In the genomic region with DNA sequence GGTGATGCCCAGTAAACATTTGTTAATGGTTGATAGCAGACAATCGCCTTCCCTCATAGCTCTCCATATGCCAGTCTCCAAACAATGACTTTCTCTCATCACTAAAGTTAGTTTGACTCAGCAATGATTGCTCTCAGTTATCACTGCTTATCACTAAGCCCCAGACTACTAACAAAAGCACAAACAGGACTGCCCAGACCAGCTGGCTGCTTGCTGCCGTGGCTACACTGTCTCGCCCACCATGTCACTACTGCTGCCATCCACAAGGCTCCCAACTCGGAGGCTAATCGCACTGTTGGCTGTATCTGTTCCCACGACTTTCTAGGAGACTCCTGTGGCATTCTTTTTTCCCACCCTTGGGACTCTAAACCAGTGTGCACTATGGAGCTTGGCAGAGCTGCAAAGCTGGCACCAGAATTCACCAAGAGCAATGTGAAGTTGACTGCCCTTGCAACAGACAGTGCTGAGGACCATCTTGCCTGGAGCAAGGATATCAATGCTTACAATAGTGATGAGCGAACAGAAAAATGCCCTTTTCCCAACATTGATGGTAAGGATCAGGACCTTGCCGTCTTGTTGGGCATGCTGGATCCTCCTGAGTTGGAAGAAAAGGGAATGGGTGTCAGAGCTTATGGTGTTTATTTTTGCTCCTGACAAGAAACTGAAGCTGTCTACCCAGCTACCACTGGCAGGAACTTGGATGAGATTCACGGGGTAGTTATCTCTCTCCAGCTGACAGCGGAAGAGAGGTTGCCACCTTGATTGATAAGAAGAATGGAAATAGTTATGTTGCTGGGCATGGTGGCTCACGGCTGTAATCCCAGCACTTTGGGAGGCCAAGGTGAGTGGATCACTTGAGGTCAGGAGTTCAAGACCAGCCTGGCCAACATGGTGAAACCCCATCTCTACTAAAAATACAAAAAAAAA, we compare ENCODE assay signal across 1 cellular context.
TF ChIP-seq lines count a peak whose summit lies in the region.

No MANE protein-coding gene starts in this region.

TF ChIP-seq in K562, 482 proteins besides CTCF, POLR2A, EP300 and RAD21 (continued from another document and continues in another):
- TF ChIP-seq, protein P1, sequence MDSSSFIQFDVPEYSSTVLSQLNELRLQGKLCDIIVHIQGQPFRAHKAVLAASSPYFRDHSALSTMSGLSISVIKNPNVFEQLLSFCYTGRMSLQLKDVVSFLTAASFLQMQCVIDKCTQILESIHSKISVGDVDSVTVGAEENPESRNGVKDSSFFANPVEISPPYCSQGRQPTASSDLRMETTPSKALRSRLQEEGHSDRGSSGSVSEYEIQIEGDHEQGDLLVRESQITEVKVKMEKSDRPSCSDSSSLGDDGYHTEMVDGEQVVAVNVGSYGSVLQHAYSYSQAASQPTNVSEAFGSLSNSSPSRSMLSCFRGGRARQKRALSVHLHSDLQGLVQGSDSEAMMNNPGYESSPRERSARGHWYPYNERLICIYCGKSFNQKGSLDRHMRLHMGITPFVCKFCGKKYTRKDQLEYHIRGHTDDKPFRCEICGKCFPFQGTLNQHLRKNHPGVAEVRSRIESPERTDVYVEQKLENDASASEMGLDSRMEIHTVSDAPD (CRISPR knock-in tag; IDR thresholded peaks at IDR 0.05), result no peak
- TF ChIP-seq MTA2 (IDR thresholded peaks at IDR 0.05; ENCODE audit: low read depth) (peak; percentile 55; the same call in 1 of the 2 replicates), ZNF140 (CRISPR knock-in tag; IDR thresholded peaks at IDR 0.05) (no peak), NRF1 (conservative IDR thresholded peaks at IDR 0.05 in 1 of 2, IDR thresholded peaks at IDR 0.05 in 1 of 2) (no peak), HDAC2 (IDR thresholded peaks at IDR 0.05) (peak; percentile 78), TBL1XR1 (IDR thresholded peaks at IDR 0.05; ENCODE audit: low read length in 2 of 2) (no peak), SOX6 (IDR thresholded peaks at IDR 0.05) (peak; percentile 92), SMARCA5 (IDR thresholded peaks at IDR 0.05) (no peak), CREM (IDR thresholded peaks at IDR 0.05; ENCODE audit: low read depth) (peak; percentile 48; the same call in 1 of the 2 replicates), MAFG (tag; conservative IDR thresholded peaks at IDR 0.05) (peak; percentile 40), ZNF253 (CRISPR knock-in tag; conservative IDR thresholded peaks at IDR 0.05) (no peak), XRCC3 (IDR thresholded peaks at IDR 0.05) (no peak), HMG20A (CRISPR knock-in tag; conservative IDR thresholded peaks at IDR 0.05) (no peak), CREB1 (IDR thresholded peaks at IDR 0.05) (0 out of 2 replicates have a peak, but pooled peaks have one; percentile 1), CREB1 (CRISPR knock-in tag; IDR thresholded peaks at IDR 0.05) (no peak), RFX7 (CRISPR knock-in tag; IDR thresholded peaks at IDR 0.05) (no peak), ZBED1 (IDR thresholded peaks at IDR 0.05) (no peak), CBFA2T2 (conservative IDR thresholded peaks at IDR 0.05) (peak; percentile 90), KLF10 (CRISPR knock-in tag; IDR thresholded peaks at IDR 0.05) (no peak), MAFF (IDR thresholded peaks at IDR 0.05; ENCODE audit: low read length) (peak; percentile 27; the same call in 1 of the 2 replicates), MEIS2 (IDR thresholded peaks at IDR 0.05; ENCODE audit: partially characterized antibody) (peak; percentile 47), NR2C2 (CRISPR knock-in tag; IDR thresholded peaks at IDR 0.05) (no peak), NR2C2 (tag; IDR thresholded peaks at IDR 0.05) (no peak), CSDE1 (IDR thresholded peaks at IDR 0.05) (no peak), RCOR1 (IDR thresholded peaks at IDR 0.05; ENCODE audit: borderline replicate concordance in 1 of 2, low read depth in 2 of 2, low read length in 2 of 2) (peak; percentile 94 to 96), ARID1B (IDR thresholded peaks at IDR 0.05) (peak; percentile 89), HDAC1 (IDR thresholded peaks at IDR 0.05) (peak in 1 of 2 experiments; percentile 83; a peak in 2 of 4 replicates), ARHGAP35 (IDR thresholded peaks at IDR 0.05; ENCODE audit: partially characterized antibody) (no peak), SMARCC2 (IDR thresholded peaks at IDR 0.05; ENCODE audit: low read depth) (no peak), C11orf30 (IDR thresholded peaks at IDR 0.05; ENCODE audit: low read depth) (0 out of 2 replicates have a peak, but pooled peaks have one; percentile 22), NCOR1 (IDR thresholded peaks at IDR 0.05) (peak; percentile 81), PURB (CRISPR knock-in tag; IDR thresholded peaks at IDR 0.05; ENCODE audit: low read depth) (no peak)
- TF ChIP-seq, protein P2, sequence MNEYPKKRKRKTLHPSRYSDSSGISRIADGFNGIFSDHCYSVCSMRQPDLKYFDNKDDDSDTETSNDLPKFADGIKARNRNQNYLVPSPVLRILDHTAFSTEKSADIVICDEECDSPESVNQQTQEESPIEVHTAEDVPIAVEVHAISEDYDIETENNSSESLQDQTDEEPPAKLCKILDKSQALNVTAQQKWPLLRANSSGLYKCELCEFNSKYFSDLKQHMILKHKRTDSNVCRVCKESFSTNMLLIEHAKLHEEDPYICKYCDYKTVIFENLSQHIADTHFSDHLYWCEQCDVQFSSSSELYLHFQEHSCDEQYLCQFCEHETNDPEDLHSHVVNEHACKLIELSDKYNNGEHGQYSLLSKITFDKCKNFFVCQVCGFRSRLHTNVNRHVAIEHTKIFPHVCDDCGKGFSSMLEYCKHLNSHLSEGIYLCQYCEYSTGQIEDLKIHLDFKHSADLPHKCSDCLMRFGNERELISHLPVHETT (CRISPR knock-in tag; conservative IDR thresholded peaks at IDR 0.05 in 1 of 2, IDR thresholded peaks at IDR 0.05 in 1 of 2), result 0 out of 4 replicates have a peak, but pooled peaks of 1 of the 2 experiments have one; percentile 36
- TF ChIP-seq, protein P3, sequence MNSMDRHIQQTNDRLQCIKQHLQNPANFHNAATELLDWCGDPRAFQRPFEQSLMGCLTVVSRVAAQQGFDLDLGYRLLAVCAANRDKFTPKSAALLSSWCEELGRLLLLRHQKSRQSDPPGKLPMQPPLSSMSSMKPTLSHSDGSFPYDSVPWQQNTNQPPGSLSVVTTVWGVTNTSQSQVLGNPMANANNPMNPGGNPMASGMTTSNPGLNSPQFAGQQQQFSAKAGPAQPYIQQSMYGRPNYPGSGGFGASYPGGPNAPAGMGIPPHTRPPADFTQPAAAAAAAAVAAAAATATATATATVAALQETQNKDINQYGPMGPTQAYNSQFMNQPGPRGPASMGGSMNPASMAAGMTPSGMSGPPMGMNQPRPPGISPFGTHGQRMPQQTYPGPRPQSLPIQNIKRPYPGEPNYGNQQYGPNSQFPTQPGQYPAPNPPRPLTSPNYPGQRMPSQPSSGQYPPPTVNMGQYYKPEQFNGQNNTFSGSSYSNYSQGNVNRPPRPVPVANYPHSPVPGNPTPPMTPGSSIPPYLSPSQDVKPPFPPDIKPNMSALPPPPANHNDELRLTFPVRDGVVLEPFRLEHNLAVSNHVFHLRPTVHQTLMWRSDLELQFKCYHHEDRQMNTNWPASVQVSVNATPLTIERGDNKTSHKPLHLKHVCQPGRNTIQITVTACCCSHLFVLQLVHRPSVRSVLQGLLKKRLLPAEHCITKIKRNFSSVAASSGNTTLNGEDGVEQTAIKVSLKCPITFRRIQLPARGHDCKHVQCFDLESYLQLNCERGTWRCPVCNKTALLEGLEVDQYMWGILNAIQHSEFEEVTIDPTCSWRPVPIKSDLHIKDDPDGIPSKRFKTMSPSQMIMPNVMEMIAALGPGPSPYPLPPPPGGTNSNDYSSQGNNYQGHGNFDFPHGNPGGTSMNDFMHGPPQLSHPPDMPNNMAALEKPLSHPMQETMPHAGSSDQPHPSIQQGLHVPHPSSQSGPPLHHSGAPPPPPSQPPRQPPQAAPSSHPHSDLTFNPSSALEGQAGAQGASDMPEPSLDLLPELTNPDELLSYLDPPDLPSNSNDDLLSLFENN (IDR thresholded peaks at IDR 0.05; ENCODE audit: low read depth in 2 of 2, low read length in 2 of 2), result no peak
- TF ChIP-seq, protein P4, sequence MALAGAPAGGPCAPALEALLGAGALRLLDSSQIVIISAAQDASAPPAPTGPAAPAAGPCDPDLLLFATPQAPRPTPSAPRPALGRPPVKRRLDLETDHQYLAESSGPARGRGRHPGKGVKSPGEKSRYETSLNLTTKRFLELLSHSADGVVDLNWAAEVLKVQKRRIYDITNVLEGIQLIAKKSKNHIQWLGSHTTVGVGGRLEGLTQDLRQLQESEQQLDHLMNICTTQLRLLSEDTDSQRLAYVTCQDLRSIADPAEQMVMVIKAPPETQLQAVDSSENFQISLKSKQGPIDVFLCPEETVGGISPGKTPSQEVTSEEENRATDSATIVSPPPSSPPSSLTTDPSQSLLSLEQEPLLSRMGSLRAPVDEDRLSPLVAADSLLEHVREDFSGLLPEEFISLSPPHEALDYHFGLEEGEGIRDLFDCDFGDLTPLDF (CRISPR knock-in tag; IDR thresholded peaks at IDR 0.05), result no peak
- TF ChIP-seq, protein P5, sequence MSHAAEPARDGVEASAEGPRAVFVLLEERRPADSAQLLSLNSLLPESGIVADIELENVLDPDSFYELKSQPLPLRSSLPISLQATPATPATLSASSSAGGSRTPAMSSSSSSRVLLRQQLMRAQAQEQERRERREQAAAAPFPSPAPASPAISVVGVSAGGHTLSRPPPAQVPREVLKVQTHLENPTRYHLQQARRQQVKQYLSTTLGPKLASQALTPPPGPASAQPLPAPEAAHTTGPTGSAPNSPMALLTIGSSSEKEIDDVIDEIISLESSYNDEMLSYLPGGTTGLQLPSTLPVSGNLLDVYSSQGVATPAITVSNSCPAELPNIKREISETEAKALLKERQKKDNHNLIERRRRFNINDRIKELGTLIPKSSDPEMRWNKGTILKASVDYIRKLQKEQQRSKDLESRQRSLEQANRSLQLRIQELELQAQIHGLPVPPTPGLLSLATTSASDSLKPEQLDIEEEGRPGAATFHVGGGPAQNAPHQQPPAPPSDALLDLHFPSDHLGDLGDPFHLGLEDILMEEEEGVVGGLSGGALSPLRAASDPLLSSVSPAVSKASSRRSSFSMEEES (CRISPR knock-in tag; IDR thresholded peaks at IDR 0.05), result no peak
- TF ChIP-seq, protein P6, sequence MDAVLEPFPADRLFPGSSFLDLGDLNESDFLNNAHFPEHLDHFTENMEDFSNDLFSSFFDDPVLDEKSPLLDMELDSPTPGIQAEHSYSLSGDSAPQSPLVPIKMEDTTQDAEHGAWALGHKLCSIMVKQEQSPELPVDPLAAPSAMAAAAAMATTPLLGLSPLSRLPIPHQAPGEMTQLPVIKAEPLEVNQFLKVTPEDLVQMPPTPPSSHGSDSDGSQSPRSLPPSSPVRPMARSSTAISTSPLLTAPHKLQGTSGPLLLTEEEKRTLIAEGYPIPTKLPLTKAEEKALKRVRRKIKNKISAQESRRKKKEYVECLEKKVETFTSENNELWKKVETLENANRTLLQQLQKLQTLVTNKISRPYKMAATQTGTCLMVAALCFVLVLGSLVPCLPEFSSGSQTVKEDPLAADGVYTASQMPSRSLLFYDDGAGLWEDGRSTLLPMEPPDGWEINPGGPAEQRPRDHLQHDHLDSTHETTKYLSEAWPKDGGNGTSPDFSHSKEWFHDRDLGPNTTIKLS (IDR thresholded peaks at IDR 0.05; ENCODE audit: borderline replicate concordance, low read depth), result no peak
- TF ChIP-seq, protein P7, sequence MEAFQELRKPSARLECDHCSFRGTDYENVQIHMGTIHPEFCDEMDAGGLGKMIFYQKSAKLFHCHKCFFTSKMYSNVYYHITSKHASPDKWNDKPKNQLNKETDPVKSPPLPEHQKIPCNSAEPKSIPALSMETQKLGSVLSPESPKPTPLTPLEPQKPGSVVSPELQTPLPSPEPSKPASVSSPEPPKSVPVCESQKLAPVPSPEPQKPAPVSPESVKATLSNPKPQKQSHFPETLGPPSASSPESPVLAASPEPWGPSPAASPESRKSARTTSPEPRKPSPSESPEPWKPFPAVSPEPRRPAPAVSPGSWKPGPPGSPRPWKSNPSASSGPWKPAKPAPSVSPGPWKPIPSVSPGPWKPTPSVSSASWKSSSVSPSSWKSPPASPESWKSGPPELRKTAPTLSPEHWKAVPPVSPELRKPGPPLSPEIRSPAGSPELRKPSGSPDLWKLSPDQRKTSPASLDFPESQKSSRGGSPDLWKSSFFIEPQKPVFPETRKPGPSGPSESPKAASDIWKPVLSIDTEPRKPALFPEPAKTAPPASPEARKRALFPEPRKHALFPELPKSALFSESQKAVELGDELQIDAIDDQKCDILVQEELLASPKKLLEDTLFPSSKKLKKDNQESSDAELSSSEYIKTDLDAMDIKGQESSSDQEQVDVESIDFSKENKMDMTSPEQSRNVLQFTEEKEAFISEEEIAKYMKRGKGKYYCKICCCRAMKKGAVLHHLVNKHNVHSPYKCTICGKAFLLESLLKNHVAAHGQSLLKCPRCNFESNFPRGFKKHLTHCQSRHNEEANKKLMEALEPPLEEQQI (IDR thresholded peaks at IDR 0.05), result 0 out of 2 replicates have a peak, but pooled peaks have one; percentile 27
- TF ChIP-seq, protein P8, sequence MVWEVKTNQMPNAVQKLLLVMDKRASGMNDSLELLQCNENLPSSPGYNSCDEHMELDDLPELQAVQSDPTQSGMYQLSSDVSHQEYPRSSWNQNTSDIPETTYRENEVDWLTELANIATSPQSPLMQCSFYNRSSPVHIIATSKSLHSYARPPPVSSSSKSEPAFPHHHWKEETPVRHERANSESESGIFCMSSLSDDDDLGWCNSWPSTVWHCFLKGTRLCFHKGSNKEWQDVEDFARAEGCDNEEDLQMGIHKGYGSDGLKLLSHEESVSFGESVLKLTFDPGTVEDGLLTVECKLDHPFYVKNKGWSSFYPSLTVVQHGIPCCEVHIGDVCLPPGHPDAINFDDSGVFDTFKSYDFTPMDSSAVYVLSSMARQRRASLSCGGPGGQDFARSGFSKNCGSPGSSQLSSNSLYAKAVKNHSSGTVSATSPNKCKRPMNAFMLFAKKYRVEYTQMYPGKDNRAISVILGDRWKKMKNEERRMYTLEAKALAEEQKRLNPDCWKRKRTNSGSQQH (CRISPR knock-in tag; IDR thresholded peaks at IDR 0.05), result no peak
- TF ChIP-seq, protein P9, sequence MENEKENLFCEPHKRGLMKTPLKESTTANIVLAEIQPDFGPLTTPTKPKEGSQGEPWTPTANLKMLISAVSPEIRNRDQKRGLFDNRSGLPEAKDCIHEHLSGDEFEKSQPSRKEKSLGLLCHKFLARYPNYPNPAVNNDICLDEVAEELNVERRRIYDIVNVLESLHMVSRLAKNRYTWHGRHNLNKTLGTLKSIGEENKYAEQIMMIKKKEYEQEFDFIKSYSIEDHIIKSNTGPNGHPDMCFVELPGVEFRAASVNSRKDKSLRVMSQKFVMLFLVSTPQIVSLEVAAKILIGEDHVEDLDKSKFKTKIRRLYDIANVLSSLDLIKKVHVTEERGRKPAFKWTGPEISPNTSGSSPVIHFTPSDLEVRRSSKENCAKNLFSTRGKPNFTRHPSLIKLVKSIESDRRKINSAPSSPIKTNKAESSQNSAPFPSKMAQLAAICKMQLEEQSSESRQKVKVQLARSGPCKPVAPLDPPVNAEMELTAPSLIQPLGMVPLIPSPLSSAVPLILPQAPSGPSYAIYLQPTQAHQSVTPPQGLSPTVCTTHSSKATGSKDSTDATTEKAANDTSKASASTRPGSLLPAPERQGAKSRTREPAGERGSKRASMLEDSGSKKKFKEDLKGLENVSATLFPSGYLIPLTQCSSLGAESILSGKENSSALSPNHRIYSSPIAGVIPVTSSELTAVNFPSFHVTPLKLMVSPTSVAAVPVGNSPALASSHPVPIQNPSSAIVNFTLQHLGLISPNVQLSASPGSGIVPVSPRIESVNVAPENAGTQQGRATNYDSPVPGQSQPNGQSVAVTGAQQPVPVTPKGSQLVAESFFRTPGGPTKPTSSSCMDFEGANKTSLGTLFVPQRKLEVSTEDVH (IDR thresholded peaks at IDR 0.05; ENCODE audit: low read depth, partially characterized antibody), result no peak
